Comparison of ENCODE assay signal across 8 cellular contexts in the genomic region with DNA sequence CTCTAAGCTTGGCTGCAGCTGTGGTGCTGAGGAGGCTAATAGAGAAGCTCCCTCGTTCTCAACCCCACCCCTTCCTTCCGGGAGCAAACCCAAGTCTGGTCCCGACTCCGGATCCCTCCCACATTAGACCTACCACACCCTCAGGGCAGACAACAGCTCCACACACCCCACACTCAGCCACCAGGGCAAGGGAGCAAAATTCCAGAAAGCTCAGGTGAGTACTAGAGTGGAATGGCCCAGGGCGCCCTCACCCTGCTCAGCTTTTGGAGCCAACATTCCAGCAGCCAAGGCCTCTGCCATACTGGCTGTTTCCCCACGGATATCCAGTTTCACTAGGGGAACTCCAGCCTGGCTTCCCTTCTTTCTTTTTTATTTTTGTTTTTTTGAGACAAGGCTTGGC. TPM values are rescaled to one million over a fixed set of nuclear protein-coding genes. Genes with fewer than 3 reads are reported as not detected.
DNase-seq lines count a peak whose midpoint lies in the region; ATAC-seq, FAIRE-seq and TF ChIP-seq lines count a peak whose summit lies in the region.
"Not testable (repeated sequence)": the region's sequence is repeated elsewhere in the genome, so short reads cannot be mapped to it uniquely, and the experiment has no call there.

No MANE protein-coding gene starts in this region.

- not testable (repeated sequence) for DNase-seq in DND-41; endothelial cell of umbilical vein (ENCODE audit: low read depth, low spot score)
- DNase-seq in T-helper 22 cell (ENCODE audit: low read depth) (peak; percentile 52), right cardiac atrium (peak in 2 of 3 donors; percentile 9 to 69), ovary (peak in 4 of 5 donors; percentile 46 to 78 (median 62)), transverse colon (peak; percentile 70)
- peak; percentile 18 for DNase-seq in activated CD8-positive, alpha-beta memory T cell treated with anti-CD3 and anti-CD28 coated beads, Interleukin-2, amount 50 U/mL, for 4 hours
- DNase-seq in activated naive CD8-positive, alpha-beta T cell treated with anti-CD3 and anti-CD28 coated beads, Interleukin-2, amount 50 U/mL, for 24 hours: peak; percentile 6

- H3K36me3 ChIP-seq in DND-41 (ENCODE audit: insufficient read depth, low read length); endothelial cell of umbilical vein (ENCODE audit: control insufficient read depth in 2 of 2, extremely low read depth in 1 of 2, insufficient read depth in 2 of 2, low read length in 2 of 2); ovary; transverse colon: not testable (repeated sequence)

- H3K4me2 ChIP-seq in DND-41 (ENCODE audit: insufficient read depth, low read length); endothelial cell of umbilical vein (ENCODE audit: insufficient read depth, low read length): not testable (repeated sequence)

- TF ChIP-seq POLR2A in endothelial cell of umbilical vein (IDR thresholded peaks at IDR 0.05; ENCODE audit: low read depth, low read length); ovary (IDR thresholded peaks at IDR 0.05); transverse colon (IDR thresholded peaks at IDR 0.05): not testable (repeated sequence)

- CTCF ChIA-PET in endothelial cell of umbilical vein (lab: Charles Lee): not testable (repeated sequence)

- POLR2A ChIA-PET in endothelial cell of umbilical vein (lab: Charles Lee): not testable (repeated sequence)

- not testable (repeated sequence) for H3K36me3 Mint-ChIP-seq in activated naive CD8-positive, alpha-beta T cell treated with anti-CD3 and anti-CD28 coated beads, Interleukin-2, amount 50 U/mL, for 24 hours (ENCODE audit: low read depth)

- H4K20me1 ChIP-seq in DND-41 (ENCODE audit: insufficient read depth, low read length); endothelial cell of umbilical vein (replicated peaks; ENCODE audit: control insufficient read depth, extremely low read depth, insufficient read depth, low read length): not testable (repeated sequence)

- not testable (repeated sequence) for BruUV-seq in endothelial cell of umbilical vein (replicated peaks; lab: Mats Ljungman, UMichigan)

- not testable (repeated sequence) for H3K9me1 ChIP-seq in endothelial cell of umbilical vein (replicated peaks; ENCODE audit: control insufficient read depth, extremely low read depth, insufficient read depth, low read length)

- H3K79me2 ChIP-seq in DND-41 (ENCODE audit: insufficient read depth, low read length); endothelial cell of umbilical vein (ENCODE audit: control insufficient read depth, insufficient read depth, low read length): not testable (repeated sequence)

- not testable (repeated sequence) for H3K9me3 Mint-ChIP-seq in activated naive CD8-positive, alpha-beta T cell treated with anti-CD3 and anti-CD28 coated beads, Interleukin-2, amount 50 U/mL, for 24 hours

- in situ Hi-C loops in transverse colon (cut with MboI; ENCODE audit: low pct_ligation_motif_present in 1 of 4, low pct_unique_long_range_greater_than_20kb in 1 of 4, low sequenced_read_pairs in 3 of 4): not testable (repeated sequence)

- H3K9ac ChIP-seq in DND-41 (ENCODE audit: low read depth, low read length); endothelial cell of umbilical vein (replicated peaks; ENCODE audit: extremely low read depth, insufficient read depth, low read length): not testable (repeated sequence)

- H3K4me1 ChIP-seq in DND-41 (ENCODE audit: insufficient read depth, low read length); endothelial cell of umbilical vein (ENCODE audit: control insufficient read depth, extremely low read depth, insufficient read depth, low read length); right cardiac atrium (ENCODE audit: control insufficient read depth, insufficient read depth, low read length); ovary (ENCODE audit: insufficient read depth); transverse colon: not testable (repeated sequence)

- WGBS in right cardiac atrium: 19% methylated on average over 4 of the region's 6 CpGs
- WGBS in ovary, 3 donors: 0 to 2% (median 0%) methylated on average over 3 to 4 of the region's 6 CpGs
- WGBS in transverse colon (ENCODE audit: low coverage in 1 of 2), 2 donors: 15% methylated on average over 4 of the region's 6 CpGs; no CpG with 5 or more reads in 1 of the 2 donors

- not testable (repeated sequence) for H3K27me3 Mint-ChIP-seq in activated naive CD8-positive, alpha-beta T cell treated with anti-CD3 and anti-CD28 coated beads, Interleukin-2, amount 50 U/mL, for 24 hours

- not testable (repeated sequence) for H3K4me3 Mint-ChIP-seq in activated naive CD8-positive, alpha-beta T cell treated with anti-CD3 and anti-CD28 coated beads, Interleukin-2, amount 50 U/mL, for 24 hours

- intact Hi-C loops in endothelial cell of umbilical vein (cut with micrococcal nuclease); right cardiac atrium (cut with DNase I); ovary (cut with DNase I); transverse colon (cut with DNase I; ENCODE audit: low total_unique reads): not testable (repeated sequence)

- H3K9me3 ChIP-seq in DND-41 (ENCODE audit: insufficient read depth, low read length, severe bottlenecking); endothelial cell of umbilical vein (replicated peaks; ENCODE audit: control insufficient read depth, insufficient read depth, low read length); right cardiac atrium (ENCODE audit: control insufficient read depth, low read length); ovary; transverse colon: not testable (repeated sequence)

- not testable (repeated sequence) for H3K4me1 Mint-ChIP-seq in activated naive CD8-positive, alpha-beta T cell treated with anti-CD3 and anti-CD28 coated beads, Interleukin-2, amount 50 U/mL, for 24 hours

- peak; percentile 73 for FAIRE-seq in endothelial cell of umbilical vein (lab: Jason Lieb, UNC)

- TF ChIP-seq EP300 in ovary (IDR thresholded peaks at IDR 0.05); transverse colon (IDR thresholded peaks at IDR 0.05; ENCODE audit: low read depth): not testable (repeated sequence)

- not testable (repeated sequence) for H3K4me3 ChIP-seq in DND-41 (ENCODE audit: low read depth in 1 of 2, low read length in 2 of 2); endothelial cell of umbilical vein (replicated peaks in 1 of 3; ENCODE audit: insufficient read depth in 1 of 3, low read depth in 1 of 3, low read length in 3 of 3); right cardiac atrium (ENCODE audit: low read length); ovary; transverse colon

- not testable (repeated sequence) for H3K27ac Mint-ChIP-seq in activated naive CD8-positive, alpha-beta T cell treated with anti-CD3 and anti-CD28 coated beads, Interleukin-2, amount 50 U/mL, for 24 hours

- TF ChIP-seq CTCF in DND-41 (IDR thresholded peaks at IDR 0.05; ENCODE audit: borderline replicate concordance, extremely low read depth, low read length, poor library complexity, severe bottlenecking); endothelial cell of umbilical vein (IDR thresholded peaks at IDR 0.05; ENCODE audit: extremely low read depth in 1 of 2, insufficient read depth in 1 of 2, low read depth in 1 of 2, low read length in 2 of 2); ovary (IDR thresholded peaks at IDR 0.05); transverse colon (IDR thresholded peaks at IDR 0.05): not testable (repeated sequence)

- dilution Hi-C loops in endothelial cell of umbilical vein (cut with MboI; ENCODE audit: extremely low pct_ligation_motif_present, low sequenced_read_pairs): not testable (repeated sequence)

- ATAC-seq in DND-41 (ENCODE audit: insufficient read depth, low read depth) (peak; percentile 72), right cardiac atrium (peak; percentile 63 to 80)
- ATAC-seq in activated naive CD8-positive, alpha-beta T cell treated with anti-CD3 and anti-CD28 coated beads, Interleukin-2, amount 50 U/mL, for 24 hours: not testable (repeated sequence)

- not testable (repeated sequence) for H3K27ac ChIP-seq in DND-41 (ENCODE audit: low read length); endothelial cell of umbilical vein (ENCODE audit: insufficient read depth, low read depth, low read length); right cardiac atrium (ENCODE audit: low read length); ovary; transverse colon

- not testable (repeated sequence) for H2AFZ ChIP-seq in DND-41 (ENCODE audit: low read depth, low read length); endothelial cell of umbilical vein (ENCODE audit: low read depth, low read length)

- H3K27me3 ChIP-seq in DND-41 (ENCODE audit: insufficient read depth, low read length, poor library complexity); endothelial cell of umbilical vein (ENCODE audit: control insufficient read depth in 2 of 2, insufficient read depth in 2 of 2, low read length in 2 of 2); right cardiac atrium (ENCODE audit: control insufficient read depth, insufficient read depth); ovary; transverse colon: not testable (repeated sequence)

RNA-seq across cellular contexts. Expression of a gene that starts 10.0 kb away (rescaled TPM):
- 12.2 and 18.1 TPM in 2 replicates for total RNA-seq in endothelial cell of umbilical vein
- polyA plus RNA-seq in endothelial cell of umbilical vein: 4.8 and 5.1 TPM in 2 replicates
- 5.2 and 6.3 TPM in 2 replicates for polyA plus RNA-seq in endothelial cell of umbilical vein (2011; cell fraction: cytosol; rRNA removed)
- 63.3 and 71.8 TPM in 2 replicates for polyA plus RNA-seq in endothelial cell of umbilical vein (2011; cell fraction: nucleus; rRNA removed)
- 3.3 and 11.3 TPM in 2 replicates for polyA plus RNA-seq in endothelial cell of umbilical vein (2012)
- 1.0 and 5.3 TPM in 2 replicates for polyA minus RNA-seq in endothelial cell of umbilical vein
- polyA minus RNA-seq in endothelial cell of umbilical vein (2011; cell fraction: cytosol; rRNA and poly(A)+ RNA removed): 1.5 TPM
- polyA minus RNA-seq in endothelial cell of umbilical vein (2011; cell fraction: nucleus; rRNA and poly(A)+ RNA removed): 5.7 and 6.8 TPM in 2 replicates
- 10 to 100 TPM in 3 of 4 donors, 1 to 10 TPM in 1; 9.6 to 14.0 (median 10.8) TPM for total RNA-seq in right cardiac atrium
- 10.0 TPM for polyA plus RNA-seq in right cardiac atrium
- total RNA-seq in ovary: 10 to 100 TPM in 4 of 7 donors, 1 to 10 TPM in 3; 4.1 to 12.5 (median 10.5) TPM
- polyA plus RNA-seq in ovary: 10 to 100 TPM in 1 of 2 donors, 1 to 10 TPM in 1; 9.9 to 10.0 TPM
- 100 to 1,000 TPM in 1 of 4 donors, 10 to 100 TPM in 3; 55.4 to 864 (median 58.7) TPM for total RNA-seq in transverse colon

RNA-seq across cellular contexts. Expression of a gene that starts 15.4 kb away (rescaled TPM):
- 30.9 and 77.9 TPM in 2 replicates for total RNA-seq in endothelial cell of umbilical vein
- 28.9 and 29.8 TPM in 2 replicates for polyA plus RNA-seq in endothelial cell of umbilical vein
- 16.9 and 32.5 TPM in 2 replicates for polyA plus RNA-seq in endothelial cell of umbilical vein (2011; cell fraction: cytosol; rRNA removed)
- polyA plus RNA-seq in endothelial cell of umbilical vein (2011; cell fraction: nucleus; rRNA removed): 49.5 and 51.6 TPM in 2 replicates
- polyA plus RNA-seq in endothelial cell of umbilical vein (2012): 44.4 and 50.8 TPM in 2 replicates
- 4.0 and 14.7 TPM in 2 replicates for polyA minus RNA-seq in endothelial cell of umbilical vein
- polyA minus RNA-seq in endothelial cell of umbilical vein (2011; cell fraction: cytosol; rRNA and poly(A)+ RNA removed): 31.2 TPM
- polyA minus RNA-seq in endothelial cell of umbilical vein (2011; cell fraction: nucleus; rRNA and poly(A)+ RNA removed): 18.1 and 19.7 TPM in 2 replicates
- total RNA-seq in right cardiac atrium: 10 to 100 TPM in 2 of 4 donors, 1 to 10 TPM in 2; 8.9 to 20.8 (median 13.9) TPM
- polyA plus RNA-seq in right cardiac atrium: 24.6 TPM
- 10 to 100 TPM in 6 of 7 donors, 1 to 10 TPM in 1; 9.3 to 60.9 (median 33.9) TPM for total RNA-seq in ovary
- 10 to 100 TPM in 1 of 2 donors, 1 to 10 TPM in 1; 3.5 to 12.5 TPM for polyA plus RNA-seq in ovary
- 100 to 1,000 TPM; 118 to 327 (median 158) TPM for total RNA-seq in transverse colon

RNA-seq across cellular contexts. Expression of a gene that starts 15.6 kb away (rescaled TPM):
- 161 and 173 TPM in 2 replicates for total RNA-seq in endothelial cell of umbilical vein
- 310 and 354 TPM in 2 replicates for polyA plus RNA-seq in endothelial cell of umbilical vein
- 432 and 454 TPM in 2 replicates for polyA plus RNA-seq in endothelial cell of umbilical vein (2011; cell fraction: cytosol; rRNA removed)
- 76.9 and 94.1 TPM in 2 replicates for polyA plus RNA-seq in endothelial cell of umbilical vein (2011; cell fraction: nucleus; rRNA removed)
- 222 and 244 TPM in 2 replicates for polyA plus RNA-seq in endothelial cell of umbilical vein (2012)
- polyA minus RNA-seq in endothelial cell of umbilical vein: 34.3 and 39.4 TPM in 2 replicates
- 109 TPM for polyA minus RNA-seq in endothelial cell of umbilical vein (2011; cell fraction: cytosol; rRNA and poly(A)+ RNA removed)
- 18.8 and 42.8 TPM in 2 replicates for polyA minus RNA-seq in endothelial cell of umbilical vein (2011; cell fraction: nucleus; rRNA and poly(A)+ RNA removed)
- total RNA-seq in right cardiac atrium: 10 to 100 TPM; 75.2 to 89.6 (median 84.6) TPM
- polyA plus RNA-seq in right cardiac atrium: 184 TPM
- total RNA-seq in ovary: 100 to 1,000 TPM in 1 of 7 donors, 10 to 100 TPM in 6; 21.3 to 106 (median 40.1) TPM
- 10 to 100 TPM; 10.0 to 43.9 TPM for polyA plus RNA-seq in ovary
- total RNA-seq in transverse colon: 1,000 to 10,000 TPM in 1 of 4 donors, 100 to 1,000 TPM in 2, 10 to 100 TPM in 1; 39.6 to 1,391 (median 605) TPM

RNA-seq across cellular contexts. Expression of a gene that starts 25.6 kb away (rescaled TPM):
- total RNA-seq in endothelial cell of umbilical vein: 6.1 and 6.6 TPM in 2 replicates
- polyA plus RNA-seq in endothelial cell of umbilical vein: 4.7 and 6.4 TPM in 2 replicates
- 4.2 and 4.3 TPM in 2 replicates for polyA plus RNA-seq in endothelial cell of umbilical vein (2011; cell fraction: cytosol; rRNA removed)
- polyA plus RNA-seq in endothelial cell of umbilical vein (2011; cell fraction: nucleus; rRNA removed): 6.0 and 6.4 TPM in 2 replicates
- polyA plus RNA-seq in endothelial cell of umbilical vein (2012): 7.1 and 9.5 TPM in 2 replicates
- 1.1 and 7.8 TPM in 2 replicates for polyA minus RNA-seq in endothelial cell of umbilical vein
- polyA minus RNA-seq in endothelial cell of umbilical vein (2011; cell fraction: cytosol; rRNA and poly(A)+ RNA removed): not detected
- polyA minus RNA-seq in endothelial cell of umbilical vein (2011; cell fraction: nucleus; rRNA and poly(A)+ RNA removed): 0.38 and 1.2 TPM in 2 replicates
- 10 to 100 TPM; 10.3 to 22.4 (median 14.6) TPM for total RNA-seq in right cardiac atrium
- polyA plus RNA-seq in right cardiac atrium: 7.3 TPM
- 10 to 100 TPM in 4 of 7 donors, 1 to 10 TPM in 3; 6.7 to 33.3 (median 14.1) TPM for total RNA-seq in ovary
- 10 to 100 TPM in 1 of 2 donors, 1 to 10 TPM in 1; 1.6 to 12.2 TPM for polyA plus RNA-seq in ovary
- 10 to 100 TPM in 3 of 4 donors, 1 to 10 TPM in 1; 5.6 to 30.2 (median 24.0) TPM for total RNA-seq in transverse colon

RNA-seq across cellular contexts. Expression of a gene that starts 39.2 kb away (rescaled TPM):
- total RNA-seq in endothelial cell of umbilical vein (19.3 and 23.5 TPM in 2 replicates), right cardiac atrium (1 to 10 TPM; 3.1 to 5.3 (median 4.3) TPM), ovary (10 to 100 TPM in 3 of 7 donors, 1 to 10 TPM in 4; 1.3 to 23.7 (median 7.4) TPM), transverse colon (1 to 10 TPM; 2.4 to 6.4 (median 5.2) TPM)
- polyA plus RNA-seq in endothelial cell of umbilical vein (4.4 and 7.8 TPM in 2 replicates), right cardiac atrium (2.0 TPM), ovary (1 to 10 TPM; 3.2 to 4.5 TPM)
- 2.8 and 3.3 TPM in 2 replicates for polyA plus RNA-seq in endothelial cell of umbilical vein (2011; cell fraction: cytosol; rRNA removed)
- polyA plus RNA-seq in endothelial cell of umbilical vein (2011; cell fraction: nucleus; rRNA removed): 27.5 and 36.6 TPM in 2 replicates
- 3.1 and 5.4 TPM in 2 replicates for polyA plus RNA-seq in endothelial cell of umbilical vein (2012)
- polyA minus RNA-seq in endothelial cell of umbilical vein: 39.5 and 66.0 TPM in 2 replicates
- not detected for polyA minus RNA-seq in endothelial cell of umbilical vein (2011; cell fraction: cytosol; rRNA and poly(A)+ RNA removed)
- polyA minus RNA-seq in endothelial cell of umbilical vein (2011; cell fraction: nucleus; rRNA and poly(A)+ RNA removed): 7.1 and 10.9 TPM in 2 replicates
